In genomic region chr1:173414136-173414535, GRCh38 we compare ENCODE assay signal across 14 cellular contexts.
DNase-seq lines count a peak whose midpoint lies in the region; ATAC-seq and TF ChIP-seq lines count a peak whose summit lies in the region.
"Had no signal": no experiment of that assay in that cellular context is flagged by ENCODE, and none has a peak within 500 bp of the region (broad histone marks: within the 10 kb centered on the region; RNA-seq: fewer than 3 reads in every experiment).

No MANE protein-coding gene starts in this region.

- no peaks in the 10 kb centered on the region for H3K4me1 Mint-ChIP-seq in type B pancreatic cell (ENCODE audit: unreplicated experiment)

- H3K4me3 Mint-ChIP-seq in type B pancreatic cell, result no peak overlapping the region
- H3K4me3 Mint-ChIP-seq: CD4-positive, alpha-beta T cell; T-helper 1 cell treated with Interleukin-12 subunit alpha and Interleukin-12 subunit beta and Interleukin-4 antibody, amounts not matched to agents 30 μg/mL and 1 μg/mL, for 36 hours had no signal

- H3K4me3 ChIP-seq in Peyer's patch (no peak overlapping the region), thyroid gland (replicated peaks in 1 of 3) (no peak overlapping the region)

- 83 to 85% methylated on average over 3 of the region's 3 CpGs for WGBS in thyroid gland, 2 donors

- H3K27me3 ChIP-seq in Peyer's patch (no peaks in the 10 kb centered on the region), thyroid gland (no peaks in the 10 kb centered on the region)

- H3K4me1 ChIP-seq in Peyer's patch (peaks cover 0 to 36% (median 10%) of the 10 kb centered on the region in 4 donors), thyroid gland (no peaks in the 10 kb centered on the region)

- DNase-seq in Peyer's patch, result peak in 2 of 3 donors; percentile 50 to 57
- no peak for DNase-seq in type B pancreatic cell (ENCODE audit: extremely low spot score, unreplicated experiment)
- no peak for DNase-seq in 8988T
- no peak for DNase-seq in NCI-H69 (lab: John Stamatoyannopoulos, UW)
- no peak for DNase-seq in thyroid gland
- DNase-seq: activated effector memory CD4-positive, alpha-beta T cell treated with anti-CD3 and anti-CD28 coated beads, Interleukin-2, amount 50 U/mL, for 16 hours; CD4-positive, alpha-beta T cell; effector CD8-positive, alpha-beta T cell; NCI-H2107 had no signal

- no peak for TF ChIP-seq POLR2A in Peyer's patch (IDR thresholded peaks at IDR 0.05)
- TF ChIP-seq POLR2A in thyroid gland (IDR thresholded peaks at IDR 0.05), result no peak

- H3K36me3 Mint-ChIP-seq in type B pancreatic cell, result no peaks in the 10 kb centered on the region

- H3K27me3 Mint-ChIP-seq in type B pancreatic cell, result no peaks in the 10 kb centered on the region
- H3K27me3 Mint-ChIP-seq: CD4-positive, alpha-beta T cell had no signal

- H3K36me3 ChIP-seq in Peyer's patch (peaks cover 0 to 3% (median 0%) of the 10 kb centered on the region in 3 donors), thyroid gland (no peaks in the 10 kb centered on the region)

- no peak overlapping the region for H3K27ac Mint-ChIP-seq in type B pancreatic cell
- H3K27ac Mint-ChIP-seq: CD4-positive, alpha-beta T cell; T-helper 1 cell treated with Interleukin-12 subunit alpha and Interleukin-12 subunit beta and Interleukin-4 antibody, amounts not matched to agents 30 μg/mL and 1 μg/mL, for 36 hours had no signal

- H3K27ac ChIP-seq in Peyer's patch, result peak overlapping the region in 2 of 4 donors; percentile 61 to 78
- H3K27ac ChIP-seq in thyroid gland, result no peak overlapping the region

- no peaks in the 10 kb centered on the region for H3K9me3 ChIP-seq in Peyer's patch
- no peaks in the 10 kb centered on the region for H3K9me3 ChIP-seq in thyroid gland

- H3K9me3 Mint-ChIP-seq in type B pancreatic cell, result no peaks in the 10 kb centered on the region
- H3K9me3 Mint-ChIP-seq: CD4-positive, alpha-beta T cell; T-helper 1 cell treated with Interleukin-12 subunit alpha and Interleukin-12 subunit beta and Interleukin-4 antibody, amounts not matched to agents 30 μg/mL and 1 μg/mL, for 36 hours had no signal

- TF ChIP-seq CTCF in Peyer's patch (IDR thresholded peaks at IDR 0.05) (no peak), type B pancreatic cell (conservative IDR thresholded peaks at IDR 0.05) (no peak), thyroid gland (IDR thresholded peaks at IDR 0.05) (no peak)

- intact Hi-C loops in thyroid gland (cut with DNase I), result no loop called here

- peak; percentile 34 for ATAC-seq in GM18499 (IDR thresholded peaks at IDR 0.05; ENCODE audit: insufficient read depth, unreplicated experiment)
- peak; percentile 34 for ATAC-seq in GM21360 (IDR thresholded peaks at IDR 0.05; ENCODE audit: unreplicated experiment)
- ATAC-seq in HG03095 (IDR thresholded peaks at IDR 0.05; ENCODE audit: unreplicated experiment), result peak; percentile 43
- ATAC-seq: HCT116 had no signal

Comparison
In these comparisons a context has a peak if more than half of its experiments do, and no peak if none do; other contexts are left out.
1. DNase-seq: peak in Peyer's patch (2 of 3); none in type B pancreatic cell (single experiment), 8988T (single experiment), NCI-H69 (single experiment) and thyroid gland (0 of 2).
2. Peak in every context shown above with its lines, with median percentiles within 50 percentile points of each other: ATAC-seq.